8 cellular contexts compared by ENCODE assay signal in the genomic region with DNA sequence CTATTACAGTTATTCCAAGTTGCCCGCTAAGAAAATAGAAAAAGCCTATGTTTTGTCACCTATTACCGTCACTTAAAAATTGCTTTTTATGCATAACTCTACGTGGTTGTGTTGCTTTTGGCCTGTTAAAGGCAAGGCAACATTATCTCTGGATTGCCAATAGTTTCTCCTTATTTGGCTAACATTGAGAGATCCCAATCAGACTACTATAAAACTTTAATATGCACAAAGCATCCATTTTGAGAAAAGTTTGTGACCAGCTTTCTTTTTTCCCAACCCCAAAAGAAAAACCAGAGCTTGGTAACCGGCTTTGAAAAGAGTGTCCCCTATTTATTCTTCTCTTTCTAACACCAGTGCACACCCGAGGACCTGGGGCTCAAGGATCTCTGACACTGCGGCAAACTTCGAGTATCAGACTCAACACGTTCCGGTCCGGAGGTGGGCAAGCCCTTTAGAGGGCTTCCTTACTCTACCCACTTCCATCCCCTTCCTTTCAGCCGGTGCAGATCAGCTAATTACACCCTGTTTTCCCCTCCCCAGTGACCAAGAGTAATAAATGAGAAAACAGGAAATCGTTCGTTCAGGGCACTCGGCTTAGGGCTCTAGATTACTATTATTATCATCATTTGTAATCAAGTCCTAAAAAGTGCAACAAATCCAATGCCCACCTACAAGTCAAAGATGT. TPM values are rescaled to one million over a fixed set of nuclear protein-coding genes. Genes with fewer than 3 reads are reported as not detected.
DNase-seq lines count a peak whose midpoint lies in the region; ATAC-seq lines count a peak whose summit lies in the region.

No MANE protein-coding gene starts in this region.

- no peaks in the 10 kb centered on the region for H3K36me3 ChIP-seq in CD4-positive, CD25-positive, alpha-beta regulatory T cell (ENCODE audit: control insufficient read depth, insufficient read depth, low read length)
- H3K36me3 ChIP-seq in iPS-15b (ENCODE audit: control insufficient read depth, insufficient read depth, low read length) (no peaks in the 10 kb centered on the region), skeletal muscle tissue (ENCODE audit: control insufficient read depth in 3 of 3, insufficient read depth in 3 of 3, low read length in 3 of 3) (no peaks in the 10 kb centered on the region)

- peak overlapping the region; percentile 93 for H3K27ac ChIP-seq in CD4-positive, CD25-positive, alpha-beta regulatory T cell (ENCODE audit: insufficient read depth, low read length, poor library complexity, severe bottlenecking)
- H3K27ac ChIP-seq in skeletal muscle tissue (ENCODE audit: low read depth, low read length) = peak overlapping the region; percentile 95

- H3K4me1 Mint-ChIP-seq in CD4-positive, CD25-positive, alpha-beta regulatory T cell = peaks cover 32 to 63% (median 38%) of the 10 kb centered on the region in 4 donors

- H3K27me3 Mint-ChIP-seq in CD4-positive, CD25-positive, alpha-beta regulatory T cell = no peaks in the 10 kb centered on the region

- intact Hi-C loops in posterior cingulate gyrus (cut with DNase I) = loop anchor here (10.0 kb wide), 2 partner anchors 99 to 251 kb away; no protein-coding TSS in a partner anchor

- H3K4me3 Mint-ChIP-seq in CD4-positive, CD25-positive, alpha-beta regulatory T cell = peak overlapping the region; percentile 93 to 100 (median 96)

- H3K9me3 Mint-ChIP-seq in CD4-positive, CD25-positive, alpha-beta regulatory T cell = no peaks in the 10 kb centered on the region

- peak overlapping the region; percentile 93 to 99 (median 98) for H3K27ac Mint-ChIP-seq in CD4-positive, CD25-positive, alpha-beta regulatory T cell

- no peaks in the 10 kb centered on the region for H3K9me3 ChIP-seq in CD4-positive, CD25-positive, alpha-beta regulatory T cell (ENCODE audit: control insufficient read depth in 2 of 2, low read length in 2 of 2)
- H3K9me3 ChIP-seq in iPS-15b (ENCODE audit: control insufficient read depth, insufficient read depth, low read length) (no peaks in the 10 kb centered on the region), skeletal muscle tissue (ENCODE audit: control insufficient read depth in 3 of 3, low read length in 3 of 3) (no peaks in the 10 kb centered on the region)

- H3K9ac ChIP-seq in iPS-15b (ENCODE audit: low read depth, low read length) = peak overlapping the region; percentile 98
- peak overlapping the region; percentile 92 to 97 (median 96) for H3K9ac ChIP-seq in skeletal muscle tissue (ENCODE audit: low read depth in 1 of 3, low read length in 3 of 3)

- H3K27me3 ChIP-seq in CD4-positive, CD25-positive, alpha-beta regulatory T cell (ENCODE audit: control insufficient read depth, insufficient read depth, low read length) = no peaks in the 10 kb centered on the region
- H3K27me3 ChIP-seq in iPS-15b (ENCODE audit: control insufficient read depth, insufficient read depth, low read length) = no peaks in the 10 kb centered on the region
- no peaks in the 10 kb centered on the region for H3K27me3 ChIP-seq in skeletal muscle tissue (ENCODE audit: control insufficient read depth in 3 of 3, insufficient read depth in 3 of 3, low read length in 3 of 3)

- H3K4me1 ChIP-seq in CD4-positive, CD25-positive, alpha-beta regulatory T cell (ENCODE audit: control insufficient read depth, insufficient read depth, low read length, poor library complexity, severe bottlenecking) = peaks cover 41% of the 10 kb centered on the region
- peaks cover 3% of the 10 kb centered on the region for H3K4me1 ChIP-seq in iPS-15b (ENCODE audit: control insufficient read depth, insufficient read depth, low read length)
- H3K4me1 ChIP-seq in skeletal muscle tissue (ENCODE audit: control insufficient read depth in 3 of 3, insufficient read depth in 3 of 3, low read length in 3 of 3) = peaks cover 3 to 13% (median 5%) of the 10 kb centered on the region in 3 donors

- H3K36me3 Mint-ChIP-seq in CD4-positive, CD25-positive, alpha-beta regulatory T cell = no peaks in the 10 kb centered on the region

- peak in 1 of 3 donors; percentile 68 for DNase-seq in CD4-positive, CD25-positive, alpha-beta regulatory T cell
- DNase-seq in NAMALWA (ENCODE audit: low spot score) (peak; percentile 67), amniotic epithelial cell (ENCODE audit: low read depth) (peak; percentile 12), SW 1271 (lab: John Stamatoyannopoulos, UW) (no peak), posterior cingulate gyrus (no peak)

- H3K4me3 ChIP-seq in CD4-positive, CD25-positive, alpha-beta regulatory T cell (ENCODE audit: low read depth, low read length) = peak overlapping the region; percentile 92
- H3K4me3 ChIP-seq in iPS-15b (ENCODE audit: low read depth, low read length) (peak overlapping the region; percentile 98), skeletal muscle tissue (ENCODE audit: low read length in 3 of 3) (peak overlapping the region; percentile 97 to 99 (median 97))

- ATAC-seq in CD4-positive, CD25-positive, alpha-beta regulatory T cell (ENCODE audit: low read depth in 2 of 2) = peak; percentile 7 to 10
- peak; percentile 15 for ATAC-seq in GM21381 (IDR thresholded peaks at IDR 0.05; ENCODE audit: unreplicated experiment)

RNA-seq across cellular contexts. Expression of a gene that starts 1.2 kb away (rescaled TPM):
- total RNA-seq in CD4-positive, CD25-positive, alpha-beta regulatory T cell = 153 TPM
- polyA plus RNA-seq in CD4-positive, CD25-positive, alpha-beta regulatory T cell = 100 to 1,000 TPM in 3 of 4 donors, 10 to 100 TPM in 1; 91.8 to 138 (median 105) TPM
- 91.3 TPM for total RNA-seq in skeletal muscle tissue

Comparison
In these comparisons a context has a peak if more than half of its experiments do, and no peak if none do; other contexts are left out.
1. DNase-seq: peak in NAMALWA (single experiment) and amniotic epithelial cell (single experiment); none in SW 1271 (0 of 2) and posterior cingulate gyrus (0 of 10).
2. Peak in every context shown above with its lines, with median percentiles within 50 percentile points of each other: H3K4me3 ChIP-seq.